15 cellular contexts compared by ENCODE assay signal in the genomic region with DNA sequence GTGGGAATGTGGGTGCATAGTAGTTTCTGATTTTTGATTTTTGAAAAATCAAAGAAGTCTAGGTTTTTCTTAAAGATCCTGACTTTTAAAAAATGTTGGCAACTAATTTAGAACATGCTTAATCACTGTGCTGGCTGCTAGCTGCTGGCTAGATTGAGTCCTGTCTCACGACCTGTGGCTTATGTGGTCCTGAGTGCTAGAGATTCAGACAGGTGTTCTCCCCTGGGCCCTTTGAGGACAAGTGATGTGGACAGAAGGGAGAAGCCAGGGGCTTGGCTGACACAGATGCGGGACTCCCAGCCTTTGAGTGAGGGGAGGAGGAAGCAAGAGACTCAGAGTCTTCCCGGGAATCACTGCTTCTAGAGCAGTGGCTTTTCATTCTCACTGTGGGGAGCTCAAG. TPM values are rescaled to one million over a fixed set of nuclear protein-coding genes. Genes with fewer than 3 reads are reported as not detected.
A peak's percentile ranks its signal among the peaks of the same experiment; 100 is the strongest.
DNase-seq lines count a peak whose midpoint lies in the region; ATAC-seq and TF ChIP-seq lines count a peak whose summit lies in the region.
"Had no signal": no experiment of that assay in that cellular context is flagged by ENCODE, and none has a peak within 500 bp of the region (broad histone marks: within the 10 kb centered on the region; RNA-seq: fewer than 3 reads in every experiment).

No MANE protein-coding gene starts in this region.

- POLR2A ChIA-PET in HCT116 (lab: Charles Lee) (no interaction called here), WTC11 (lab: Charles Lee) (no interaction called here)

- no peaks in the 10 kb centered on the region for H3K9me2 ChIP-seq in HCT116 (ENCODE audit: insufficient read depth)

- no peak for TF ChIP-seq POLR2A in HCT116 (IDR thresholded peaks at IDR 0.05; ENCODE audit: borderline replicate concordance, extremely low read depth, insufficient read depth, insufficient read length)

- H3K9me3 ChIP-seq in HCT116 (ENCODE audit: control insufficient read depth in 1 of 2, insufficient read depth in 1 of 2, low read depth in 1 of 2, low read length in 2 of 2): no peaks in the 10 kb centered on the region

- H3K9ac ChIP-seq in HCT116 (ENCODE audit: low read length): no peak overlapping the region

- TF ChIP-seq CTCF in HCT116 (IDR thresholded peaks at IDR 0.05 in 2 of 3, conservative IDR thresholded peaks at IDR 0.05 in 1 of 3; ENCODE audit: borderline replicate concordance in 1 of 3, insufficient read depth in 1 of 3, low read depth in 2 of 3, low read length in 2 of 3) (no peak), WTC11 (IDR thresholded peaks at IDR 0.05) (no peak)

- no peaks in the 10 kb centered on the region for H3K36me3 Mint-ChIP-seq in WTC11
- H3K36me3 Mint-ChIP-seq in naive B cell: peaks cover 0 to 4% of the 10 kb centered on the region in 2 donors
- H3K36me3 Mint-ChIP-seq: CD8-positive, alpha-beta T cell had no signal

- RAD21 ChIA-PET in HCT116 (lab: Charles Lee; ENCODE audit: low non-redundant PET in 1 of 2, low total read pairs in 2 of 2, uncharacterized antibody in 2 of 2, unreplicated experiment in 2 of 2): no interaction called here

- no peaks in the 10 kb centered on the region for H4K20me1 ChIP-seq in HCT116 (ENCODE audit: insufficient read depth)

- DNase-seq in HCT116 (ENCODE audit: low read depth, low spot score) (no peak), WTC11 (ENCODE audit: low spot score) (no peak), naive B cell (no peak), inferior parietal cortex (ENCODE audit: extremely low spot score) (no peak), NCI-H748 (lab: John Stamatoyannopoulos, UW; ENCODE audit: unreplicated experiment) (no peak), NCI-H774 (lab: John Stamatoyannopoulos, UW) (no peak)
- DNase-seq: Calu3; CD8-positive, alpha-beta T cell; DMS79; HFFc6; NCI-H1694 treated with DMSO at 0.1 percent for 48 hours; NCI-H2227 treated with DMSO at 0.1 percent for 48 hours; NCI-H510A treated with DMSO at 0.1 percent for 48 hours had no signal

- peaks cover 18% of the 10 kb centered on the region for H3K79me2 ChIP-seq in ACC112 (ENCODE audit: control insufficient read depth, insufficient read depth, low read length, unreplicated experiment)
- H3K79me2 ChIP-seq in HCT116 (ENCODE audit: insufficient read depth, low read length): no peaks in the 10 kb centered on the region

- no peak overlapping the region for H3K4me3 ChIP-seq in ACC112 (ENCODE audit: low read depth, low read length)
- no peak overlapping the region for H3K4me3 ChIP-seq in HCT116 (replicated peaks in 1 of 2; ENCODE audit: low read depth in 1 of 2, low read length in 2 of 2)

- intact Hi-C loops in HCT116 (cut with micrococcal nuclease): no loop called here

- H3K9me3 Mint-ChIP-seq in WTC11 (no peaks in the 10 kb centered on the region), naive B cell (no peaks in the 10 kb centered on the region)
- H3K9me3 Mint-ChIP-seq: CD8-positive, alpha-beta T cell; HFFc6 had no signal

- H2AFZ ChIP-seq in ACC112 (ENCODE audit: low read length, unreplicated experiment) (no peak overlapping the region), HCT116 (ENCODE audit: low read depth, low read length, poor library complexity, severe bottlenecking) (no peak overlapping the region)

- H3K27ac ChIP-seq in ACC112 (ENCODE audit: low read depth, low read length): peak overlapping the region; percentile 30; the same call in 1 of the 2 replicates
- no peak overlapping the region for H3K27ac ChIP-seq in HCT116 (ENCODE audit: low read depth, low read length)

- H3K4me3 Mint-ChIP-seq in WTC11: no peak overlapping the region
- peak overlapping the region in 5 of 8 donors; percentile 15 to 73 (median 52) for H3K4me3 Mint-ChIP-seq in naive B cell
- H3K4me3 Mint-ChIP-seq: CD8-positive, alpha-beta T cell; HFFc6 had no signal

- CTCF ChIA-PET in HCT116 (lab: Charles Lee) (interaction anchor here (1.5 kb wide), 1 partner anchor 48 kb away, joined by 4 read pairs; no protein-coding TSS in a partner anchor), WTC11 (lab: Charles Lee) (interaction anchor here (1.1 to 6.0 kb wide), 5 partner anchors 25 to 405 kb away, joined by 3 to 26 read pairs (median 5); no protein-coding TSS in a partner anchor)

- TF ChIP-seq RAD21 in HCT116 (IDR thresholded peaks at IDR 0.05; ENCODE audit: low read depth): no peak

- peaks cover 19% of the 10 kb centered on the region for H3K4me1 Mint-ChIP-seq in WTC11
- peaks cover 70 to 74% (median 71%) of the 10 kb centered on the region in 3 donors for H3K4me1 Mint-ChIP-seq in naive B cell

- peak overlapping the region; percentile 37; the same call in 1 of the 2 replicates for H3K4me2 ChIP-seq in HCT116 (ENCODE audit: low read length)

- ATAC-seq in HCT116 (no peak), WTC11 (peak; percentile 27), naive B cell (ENCODE audit: low read depth in 2 of 2) (no peak)
- ATAC-seq: CD8-positive, alpha-beta T cell; Right ventricle myocardium inferior had no signal

- H3K27ac Mint-ChIP-seq in WTC11 (no peak overlapping the region), naive B cell (peak overlapping the region in 4 of 6 donors; percentile 39 to 94 (median 72))
- H3K27ac Mint-ChIP-seq: CD8-positive, alpha-beta T cell; HFFc6 had no signal

- H3K27me3 ChIP-seq in ACC112 (ENCODE audit: insufficient read depth, low read length) (no peaks in the 10 kb centered on the region), HCT116 (ENCODE audit: insufficient read depth, low read length) (no peaks in the 10 kb centered on the region)

- H3K36me3 ChIP-seq in ACC112 (ENCODE audit: insufficient read depth, low read length) (no peaks in the 10 kb centered on the region), HCT116 (ENCODE audit: control insufficient read depth in 1 of 2, insufficient read depth in 2 of 2, low read length in 2 of 2) (no peaks in the 10 kb centered on the region)

- no peaks in the 10 kb centered on the region for H3K27me3 Mint-ChIP-seq in WTC11 (ENCODE audit: low read depth)
- H3K27me3 Mint-ChIP-seq in naive B cell: no peaks in the 10 kb centered on the region

- peaks cover 37% of the 10 kb centered on the region for H3K4me1 ChIP-seq in ACC112 (ENCODE audit: control insufficient read depth, insufficient read depth, low read length, unreplicated experiment)
- peaks cover 0 to 13% of the 10 kb centered on the region in 2 experiments; a peak in 2 of 4 replicates for H3K4me1 ChIP-seq in HCT116 (ENCODE audit: control insufficient read depth in 1 of 2, insufficient read depth in 2 of 2, low read length in 2 of 2)

- BruUV-seq in HCT116 (replicated peaks; lab: Mats Ljungman, UMichigan): no TSS peak

TF ChIP-seq in HCT116, 20 proteins besides CTCF, POLR2A, EP300 and RAD21:
- TF ChIP-seq, protein P1, sequence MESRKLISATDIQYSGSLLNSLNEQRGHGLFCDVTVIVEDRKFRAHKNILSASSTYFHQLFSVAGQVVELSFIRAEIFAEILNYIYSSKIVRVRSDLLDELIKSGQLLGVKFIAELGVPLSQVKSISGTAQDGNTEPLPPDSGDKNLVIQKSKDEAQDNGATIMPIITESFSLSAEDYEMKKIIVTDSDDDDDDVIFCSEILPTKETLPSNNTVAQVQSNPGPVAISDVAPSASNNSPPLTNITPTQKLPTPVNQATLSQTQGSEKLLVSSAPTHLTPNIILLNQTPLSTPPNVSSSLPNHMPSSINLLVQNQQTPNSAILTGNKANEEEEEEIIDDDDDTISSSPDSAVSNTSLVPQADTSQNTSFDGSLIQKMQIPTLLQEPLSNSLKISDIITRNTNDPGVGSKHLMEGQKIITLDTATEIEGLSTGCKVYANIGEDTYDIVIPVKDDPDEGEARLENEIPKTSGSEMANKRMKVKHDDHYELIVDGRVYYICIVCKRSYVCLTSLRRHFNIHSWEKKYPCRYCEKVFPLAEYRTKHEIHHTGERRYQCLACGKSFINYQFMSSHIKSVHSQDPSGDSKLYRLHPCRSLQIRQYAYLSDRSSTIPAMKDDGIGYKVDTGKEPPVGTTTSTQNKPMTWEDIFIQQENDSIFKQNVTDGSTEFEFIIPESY (IDR thresholded peaks at IDR 0.05; ENCODE audit: extremely low read depth, insufficient replicate concordance, low read length): no peak
- no peak for TF ChIP-seq ELF1 (IDR thresholded peaks at IDR 0.05; ENCODE audit: borderline replicate concordance, low read depth)
- TF ChIP-seq, protein P2, sequence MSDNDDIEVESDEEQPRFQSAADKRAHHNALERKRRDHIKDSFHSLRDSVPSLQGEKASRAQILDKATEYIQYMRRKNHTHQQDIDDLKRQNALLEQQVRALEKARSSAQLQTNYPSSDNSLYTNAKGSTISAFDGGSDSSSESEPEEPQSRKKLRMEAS (IDR thresholded peaks at IDR 0.05): no peak

TF ChIP-seq in WTC11, 78 proteins besides CTCF, POLR2A, EP300 and RAD21:
- no peak for TF ChIP-seq GABPB1 (CRISPR knock-in tag; IDR thresholded peaks at IDR 0.05)
- TF ChIP-seq, protein P3, sequence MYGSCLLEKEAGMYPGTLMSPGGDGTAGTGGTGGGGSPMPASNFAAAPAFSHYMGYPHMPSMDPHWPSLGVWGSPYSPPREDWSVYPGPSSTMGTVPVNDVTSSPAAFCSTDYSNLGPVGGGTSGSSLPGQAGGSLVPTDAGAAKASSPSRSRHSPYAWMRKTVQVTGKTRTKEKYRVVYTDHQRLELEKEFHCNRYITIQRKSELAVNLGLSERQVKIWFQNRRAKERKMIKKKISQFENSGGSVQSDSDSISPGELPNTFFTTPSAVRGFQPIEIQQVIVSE (CRISPR knock-in tag; IDR thresholded peaks at IDR 0.05; ENCODE audit: borderline replicate concordance): no peak

RNA-seq across cellular contexts. Expression of gene CORO2B, which starts 47.5 kb away (rescaled TPM):
- total RNA-seq in HCT116 (2021; ENCODE audit: unreplicated experiment): 2.8 TPM
- polyA plus RNA-seq in HCT116 (2012): 2.2 and 3.2 TPM in 2 replicates
- 3.5 to 4.9 TPM (median 3.6 TPM) in 3 replicates for total RNA-seq in WTC11 (2021)
- polyA plus RNA-seq in naive B cell (ENCODE audit: low read depth in 6 of 6): 10 to 100 TPM in 1 of 6 donors, 1 to 10 TPM in 5; 3.4 to 11.3 (median 4.8) TPM
